Comparison of ENCODE assay signal across 8 cellular contexts in genomic region chr19:11925584-11926187, GRCh38. TPM values are rescaled to one million over a fixed set of nuclear protein-coding genes. Genes with fewer than 3 reads are reported as not detected.
A peak's percentile ranks its signal among the peaks of the same experiment; 100 is the strongest.
DNase-seq lines count a peak whose midpoint lies in the region; ATAC-seq and TF ChIP-seq lines count a peak whose summit lies in the region.
"Not testable (repeated sequence)": the region's sequence is repeated elsewhere in the genome, so short reads cannot be mapped to it uniquely, and the experiment has no call there.

No MANE protein-coding gene starts in this region.

- not testable (repeated sequence) for H2BK15ac ChIP-seq in neuronal stem cell (ENCODE audit: low read length)

- H3K4me2 ChIP-seq in neuronal stem cell (ENCODE audit: insufficient read depth, low read length, poor library complexity, severe bottlenecking), result peak overlapping the region; percentile 82

- peak overlapping the region; percentile 85 for H2AK5ac ChIP-seq in neuronal stem cell (ENCODE audit: low read depth, low read length)

- H2BK12ac ChIP-seq in neuronal stem cell (ENCODE audit: low read length), result not testable (repeated sequence)

- H3K18ac ChIP-seq in neuronal stem cell (ENCODE audit: low read length), result peak overlapping the region; percentile 89

- not testable (repeated sequence) for H3K27me3 ChIP-seq in CD8-positive, alpha-beta T cell (ENCODE audit: insufficient read depth, low read length); HUES48 (ENCODE audit: control insufficient read depth, insufficient read depth, low read length); adipocyte (replicated peaks; ENCODE audit: control insufficient read depth, insufficient read depth, low read length); neuronal stem cell (ENCODE audit: control insufficient read depth in 3 of 3, insufficient read depth in 3 of 3, low read depth in 1 of 3, low read length in 3 of 3)

- H3K4me1 ChIP-seq in CD8-positive, alpha-beta T cell (ENCODE audit: insufficient read depth, low read length), result peaks cover 24% of the 10 kb centered on the region
- H3K4me1 ChIP-seq in HUES48 (ENCODE audit: control insufficient read depth, insufficient read depth, low read length), result peaks cover 11% of the 10 kb centered on the region; the same call in 1 of the 2 replicates
- H3K4me1 ChIP-seq in adipocyte (ENCODE audit: control insufficient read depth, insufficient read depth, low read length); neuronal stem cell (ENCODE audit: control insufficient read depth in 2 of 2, insufficient read depth in 1 of 2, low read depth in 1 of 2, low read length in 2 of 2): not testable (repeated sequence)

- CTCF ChIA-PET in CD8-positive, alpha-beta T cell (lab: Charles Lee), result interaction anchor here (1.6 to 5.8 kb wide), 6 partner anchors 38 to 134 kb away, joined by 4 to 222 read pairs (median 33); partner anchors contain the start of gene ZNF491

- peaks cover 56% of the 10 kb centered on the region for H3K4me1 Mint-ChIP-seq in CD8-positive, alpha-beta T cell (ENCODE audit: low read depth)

- not testable (repeated sequence) for TF ChIP-seq CTCF in CD8-positive, alpha-beta T cell (IDR thresholded peaks at IDR 0.05); epithelial cell of esophagus (IDR thresholded peaks at IDR 0.05; ENCODE audit: insufficient read depth, low read depth, low read length, missing control alignments)

- peaks cover 27% of the 10 kb centered on the region for H3K36me3 Mint-ChIP-seq in CD8-positive, alpha-beta T cell

- peak in 3 of 7 experiments; percentile 8 to 22 (median 18) for DNase-seq in CD8-positive, alpha-beta T cell
- peak; percentile 10 for DNase-seq in SW480 (ENCODE audit: low spot score)
- DNase-seq in adipocyte (ENCODE audit: low read depth); neuronal stem cell (ENCODE audit: low spot score): not testable (repeated sequence)
- peak; percentile 4 for DNase-seq in epithelial cell of esophagus (ENCODE audit: low read depth)
- DNase-seq in kidney glomerular epithelial cell (lab: John Stamatoyannopoulos, UW), result peak; percentile 9

- not testable (repeated sequence) for H3K79me1 ChIP-seq in neuronal stem cell (ENCODE audit: low read depth, low read length)

- peak overlapping the region; percentile 75 for H3K23ac ChIP-seq in neuronal stem cell (ENCODE audit: low read depth, low read length, poor library complexity)

- peak overlapping the region; percentile 85 for H3K27ac ChIP-seq in CD8-positive, alpha-beta T cell (ENCODE audit: low read depth, low read length)
- peak overlapping the region; percentile 90 for H3K27ac ChIP-seq in HUES48 (ENCODE audit: low read depth, low read length)
- H3K27ac ChIP-seq in neuronal stem cell (replicated peaks; ENCODE audit: low read length), result peak overlapping the region; percentile 97
- H3K27ac ChIP-seq in temporal lobe (ENCODE audit: low read depth, low read length), result peak overlapping the region; percentile 83

- peak overlapping the region; percentile 92 for H3K27ac Mint-ChIP-seq in CD8-positive, alpha-beta T cell

- POLR2A ChIA-PET in CD8-positive, alpha-beta T cell (lab: Charles Lee), result interaction anchor here (0.6 to 2.7 kb wide), 3 partner anchors 39 to 289 kb away, joined by 3 to 20 read pairs (median 3); partner anchors contain the start of gene ZNF763

- H3K9ac ChIP-seq in HUES48 (ENCODE audit: low read depth, low read length), result peak overlapping the region; percentile 93
- H3K9ac ChIP-seq in adipocyte (ENCODE audit: low read length), result peak overlapping the region; percentile 93
- H3K9ac ChIP-seq in neuronal stem cell (ENCODE audit: low read depth, low read length, poor library complexity), result peak overlapping the region; percentile 92

- not testable (repeated sequence) for H3K36me3 ChIP-seq in CD8-positive, alpha-beta T cell (ENCODE audit: insufficient read depth, low read length); HUES48 (ENCODE audit: control insufficient read depth, insufficient read depth, low read length); adipocyte (ENCODE audit: control insufficient read depth, insufficient read depth, low read length, severe bottlenecking)
- peaks cover 2 to 38% of the 10 kb centered on the region in 2 donors for H3K36me3 ChIP-seq in neuronal stem cell (replicated peaks in 1 of 2; ENCODE audit: control insufficient read depth in 2 of 2, insufficient read depth in 2 of 2, low read length in 2 of 2)

- H3K14ac ChIP-seq in neuronal stem cell (ENCODE audit: low read length), result peak overlapping the region; percentile 95

- not testable (repeated sequence) for H3K27me3 Mint-ChIP-seq in CD8-positive, alpha-beta T cell (ENCODE audit: low read depth)

- H3K4me3 Mint-ChIP-seq in CD8-positive, alpha-beta T cell, result peak overlapping the region; percentile 94

- H2AFZ ChIP-seq in neuronal stem cell (ENCODE audit: low read length), result peak overlapping the region; percentile 99

- intact Hi-C loops in CD8-positive, alpha-beta T cell (cut with DNase I, micrococcal nuclease), result loop anchor here in 1 of 2 experiments (1.0 to 2.0 kb wide), 4 partner anchors 39 to 127 kb away; partner anchors contain the start of genes ZNF439, ZNF491, ZNF69 and ZNF878

- not testable (repeated sequence) for H2BK5ac ChIP-seq in neuronal stem cell (ENCODE audit: low read length)

- peak overlapping the region; percentile 95 for H2BK120ac ChIP-seq in neuronal stem cell (ENCODE audit: low read depth, low read length)

- H4K8ac ChIP-seq in neuronal stem cell (ENCODE audit: low read depth, low read length), result not testable (repeated sequence)

- not testable (repeated sequence) for H3K4ac ChIP-seq in neuronal stem cell (ENCODE audit: low read length)

- WGBS in neuronal stem cell (ENCODE audit: extremely low coverage in 2 of 2, insufficient read length in 2 of 2, insufficient replicate concordance in 1 of 2), 2 donors, result no CpG with 5 or more reads among the region's 13 CpGs

- H3K9me3 Mint-ChIP-seq in CD8-positive, alpha-beta T cell, result not testable (repeated sequence)

- H3K4me3 ChIP-seq in CD8-positive, alpha-beta T cell (ENCODE audit: low read depth, low read length), result peak overlapping the region; percentile 96
- H3K4me3 ChIP-seq in HUES48 (ENCODE audit: low read depth, low read length) (peak overlapping the region; percentile 88), adipocyte (ENCODE audit: low read length) (peak overlapping the region; percentile 98), epithelial cell of esophagus (ENCODE audit: low read length) (peak overlapping the region; percentile 75), neuronal stem cell (ENCODE audit: low read length in 2 of 2) (peak overlapping the region; percentile 90 to 99)

- not testable (repeated sequence) for H3K9me3 ChIP-seq in CD8-positive, alpha-beta T cell (ENCODE audit: low read length); HUES48 (ENCODE audit: control insufficient read depth, insufficient read depth, low read length); adipocyte (ENCODE audit: control insufficient read depth, low read length)
- peaks cover 8 to 38% of the 10 kb centered on the region in 2 donors for H3K9me3 ChIP-seq in neuronal stem cell (replicated peaks in 1 of 2; ENCODE audit: control insufficient read depth in 2 of 2, insufficient read depth in 1 of 2, low read depth in 1 of 2, low read length in 2 of 2)

- H4K91ac ChIP-seq in neuronal stem cell (ENCODE audit: low read depth, low read length, poor library complexity), result not testable (repeated sequence)

- not testable (repeated sequence) for ATAC-seq in CD8-positive, alpha-beta T cell

RNA-seq across cellular contexts. Expression of gene ZNF700, which starts 0.8 kb away (rescaled TPM):
- total RNA-seq in CD8-positive, alpha-beta T cell, result 10 to 100 TPM; 10.8 to 10.9 TPM
- 5.8 TPM for polyA plus RNA-seq in neuronal stem cell (2013, experiment 1 of 2)
- 5.6 TPM for polyA plus RNA-seq in neuronal stem cell (2013, experiment 2 of 2)
- 13.5 TPM for total RNA-seq in temporal lobe

RNA-seq across cellular contexts. Expression of gene ZNF69, which starts 38.1 kb away (rescaled TPM):
- total RNA-seq in CD8-positive, alpha-beta T cell, result 1 to 10 TPM; 1.7 to 2.0 TPM
- polyA plus RNA-seq in neuronal stem cell (2013, experiment 1 of 2), result 13.4 TPM
- polyA plus RNA-seq in neuronal stem cell (2013, experiment 2 of 2), result 14.6 TPM
- 27.5 TPM for total RNA-seq in temporal lobe

RNA-seq across cellular contexts. Expression of gene ZNF763, which starts 39.2 kb away (rescaled TPM):
- total RNA-seq in CD8-positive, alpha-beta T cell, result 1 to 10 TPM; 1.5 to 1.8 TPM
- polyA plus RNA-seq in neuronal stem cell (2013, experiment 1 of 2), result 2.7 TPM
- 2.6 TPM for polyA plus RNA-seq in neuronal stem cell (2013, experiment 2 of 2)
- 5.9 TPM for total RNA-seq in temporal lobe
